28 cellular contexts compared by ENCODE assay signal in the genomic region with DNA sequence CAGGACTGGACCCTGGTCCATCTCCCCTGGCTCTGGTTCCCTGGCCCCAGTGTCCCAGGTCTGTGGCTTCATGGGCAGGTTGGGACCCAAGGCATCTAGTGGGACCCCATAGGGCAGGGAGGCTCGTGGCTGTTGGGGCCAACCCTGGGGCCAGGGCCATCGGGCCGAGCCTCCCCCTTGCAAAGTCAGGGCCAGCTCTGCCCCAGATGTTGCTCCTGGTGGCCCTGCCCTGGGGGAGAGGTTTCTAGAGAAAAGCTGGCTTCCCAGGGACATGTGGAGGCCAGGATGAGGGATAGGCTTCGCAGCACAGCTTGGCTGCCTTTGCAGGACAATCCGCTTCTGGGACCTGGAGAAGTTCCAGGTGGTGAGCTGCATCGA. TPM values are rescaled to one million over a fixed set of nuclear protein-coding genes. Genes with fewer than 3 reads are reported as not detected.
"Had no signal": no experiment of that assay in that cellular context is flagged by ENCODE, and none has a peak within 500 bp of the region (broad histone marks: within the 10 kb centered on the region; RNA-seq: fewer than 3 reads in every experiment).

No MANE protein-coding gene starts in this region.

- DNase-seq: activated CD4-positive, alpha-beta T cell treated with anti-CD3 and anti-CD28 coated beads for 36 hours; activated CD4-positive, alpha-beta T cell treated with anti-CD3 and anti-CD28 coated beads, Interleukin-2, amount 10 ng/mL, durations not matched to agents 7 days and 5 days; activated CD4-positive, alpha-beta T cell treated with anti-CD3 and anti-CD28 coated beads, Interleukin-2, amount 50 U/mL, for 48 hours; activated CD8-positive, alpha-beta T cell treated with anti-CD3 and anti-CD28 coated beads, Interleukin-2, amount 10 ng/mL, durations not matched to agents 7 days and 5 days; activated gamma-delta T cell treated with Interleukin-2 at 50 U/mL for 16 hours; activated naive CD4-positive, alpha-beta T cell treated with anti-CD3 and anti-CD28 coated beads for 36 hours; activated T-cell treated with anti-CD3 and anti-CD28 coated beads, Interleukin-2, amount 50 U/mL, for 24 hours; adrenal gland; central memory CD4-positive, alpha-beta T cell; MM.1S; MV-4-11; NCI-H1092; NCI-H1436 treated with DMSO at 0.1 percent for 48 hours; NCI-H1694 treated with DMSO at 0.1 percent for 48 hours; NCI-H2029; NCI-H345; NCI-H524 treated with DMSO at 0.1 percent for 48 hours; NK-92 treated with Interleukin-12 subunit alpha and Interleukin-12 subunit beta, amount 100 ng/mL, for 24 hours; PC-3; Peyer's patch; RPMI8226 had no signal

- H3K9me3 ChIP-seq: adrenal gland, Peyer's patch had no signal

- H3K4me3 ChIP-seq: adrenal gland, Peyer's patch had no signal

- H3K4me2 ChIP-seq: KMS-11 had no signal

- H3K4me1 ChIP-seq: adrenal gland, Peyer's patch had no signal

- H3K27me3 ChIP-seq: adrenal gland, Peyer's patch had no signal

- H3K27ac ChIP-seq: adrenal gland, KMS-11, Peyer's patch had no signal

- H3K9ac ChIP-seq: KMS-11 had no signal

- ATAC-seq: activated CD4-positive, alpha-beta T cell treated with anti-CD3 and anti-CD28 coated beads for 36 hours; activated CD8-positive, alpha-beta T cell treated with anti-CD3 and anti-CD28 coated beads, Interleukin-2, amount 10 ng/mL, durations not matched to agents 7 days and 5 days; activated naive CD4-positive, alpha-beta T cell treated with anti-CD3 and anti-CD28 coated beads, Interleukin-2, amount 50 U/mL, for 72 hours; PC-3; WTC11 had no signal

RNA-seq across cellular contexts. Expression of a gene that starts 50.1 kb away (rescaled TPM):
- total RNA-seq: activated CD4-positive, alpha-beta T cell treated with anti-CD3 and anti-CD28 coated beads, Interleukin-2, amount 10 ng/mL, durations not matched to agents 7 days and 5 days had no signal

RNA-seq across cellular contexts. Expression of a gene that starts 57.6 kb away (rescaled TPM):
- total RNA-seq: activated CD4-positive, alpha-beta T cell treated with anti-CD3 and anti-CD28 coated beads, Interleukin-2, amount 10 ng/mL, durations not matched to agents 7 days and 5 days; activated naive CD4-positive, alpha-beta T cell treated with anti-CD3 and anti-CD28 coated beads, Interleukin-2, amount 50 U/mL, for 72 hours; adrenal gland; bronchial epithelial cell; LHCN-M2; NCI-H460; PC-3; Peyer's patch; Right ventricle myocardium superior; WTC11 had no signal
